In genomic region chr17:22484826-22485225, GRCh38 we compare ENCODE assay signal across 4 cellular contexts.
"Had no signal": no experiment of that assay in that cellular context is flagged by ENCODE, and none has a peak within 500 bp of the region (broad histone marks: within the 10 kb centered on the region; RNA-seq: fewer than 3 reads in every experiment).

No MANE protein-coding gene starts in this region.

- ATAC-seq: HepG2, K562 had no signal

- DNase-seq: IMR-90 had no signal

- H3K4me3 ChIP-seq: K562 had no signal

- H3K27ac ChIP-seq: HL-60 had no signal
